ENCODE assay signal across 8 cellular contexts in the genomic region with DNA sequence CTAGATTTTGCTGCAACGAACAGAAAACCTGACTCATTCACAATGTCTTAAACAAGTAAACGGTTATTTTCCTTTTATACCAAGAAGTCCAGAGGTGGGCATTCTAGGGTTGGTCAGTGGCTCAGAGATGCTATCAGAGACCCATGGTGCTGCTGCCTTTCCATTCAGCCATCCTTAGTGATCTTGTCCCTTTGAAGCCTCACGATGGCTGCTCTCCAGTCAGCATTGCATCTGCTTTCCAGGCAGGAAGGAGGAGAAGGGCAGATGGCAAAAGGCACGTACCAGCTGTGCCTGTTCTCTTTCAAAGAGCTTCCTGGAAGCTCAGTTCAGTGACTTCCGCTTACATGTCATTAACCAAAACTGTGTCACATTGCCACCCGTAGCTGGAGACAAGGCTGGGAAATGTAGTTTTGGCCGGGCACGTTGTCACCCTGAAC. TPM values are rescaled to one million over a fixed set of nuclear protein-coding genes. Genes with fewer than 3 reads are reported as not detected.
A peak's percentile ranks its signal among the peaks of the same experiment; 100 is the strongest.
DNase-seq lines count a peak whose midpoint lies in the region; ATAC-seq lines count a peak whose summit lies in the region.

No MANE protein-coding gene starts in this region.

- H3K27ac Mint-ChIP-seq in effector memory CD8-positive, alpha-beta T cell = peak overlapping the region; percentile 82 to 94

- ATAC-seq in GM21381 (IDR thresholded peaks at IDR 0.05; ENCODE audit: unreplicated experiment) = peak; percentile 84
- ATAC-seq in effector memory CD8-positive, alpha-beta T cell (replicated peaks) = peak; percentile 90

- peaks cover 7 to 15% of the 10 kb centered on the region in 2 donors for H3K4me1 Mint-ChIP-seq in effector memory CD8-positive, alpha-beta T cell (ENCODE audit: low read depth in 2 of 2)

- peak overlapping the region; percentile 75 to 85 for H3K4me3 Mint-ChIP-seq in effector memory CD8-positive, alpha-beta T cell

- peaks cover 5% of the 10 kb centered on the region for H3K36me3 Mint-ChIP-seq in effector memory CD8-positive, alpha-beta T cell (ENCODE audit: insufficient read depth)

- no peaks in the 10 kb centered on the region for H3K9me3 Mint-ChIP-seq in effector memory CD8-positive, alpha-beta T cell

- DNase-seq in DMS53 treated with DMSO at 0.1 percent for 48 hours (lab: John Stamatoyannopoulos, UW; ENCODE audit: unreplicated experiment) (peak; percentile 8), KBM-7 (peak; percentile 80), renal cortical epithelial cell (ENCODE audit: low read depth) (peak; percentile 25), A172 (ENCODE audit: low spot score) (no peak), KG1 (lab: John Stamatoyannopoulos, UW) (no peak)
- DNase-seq in activated CD4-positive, CD25-positive, alpha-beta regulatory T cell treated with anti-CD3 and anti-CD28 coated beads, Interleukin-2, amount 50 U/mL, for 72 hours = peak; percentile 35
- DNase-seq in effector memory CD8-positive, alpha-beta T cell = peak; percentile 17 to 33 (median 20)

- in situ Hi-C loops in KBM-7 (cut with MboI; ENCODE audit: low pct_unique_long_range_greater_than_20kb, low sequenced_read_pairs) = no loop called here

- H3K27me3 Mint-ChIP-seq in effector memory CD8-positive, alpha-beta T cell = no peaks in the 10 kb centered on the region

RNA-seq across cellular contexts. Expression of gene WDFY2, which starts 30.1 kb away (rescaled TPM):
- 3.1 and 9.1 TPM in 2 replicates for total RNA-seq in renal cortical epithelial cell
- 1.5 and 2.5 TPM in 2 replicates for total RNA-seq in A172 (2014; rRNA removed; shearing (Covaris generic))

Comparison
In these comparisons a context has a peak if more than half of its experiments do, and no peak if none do; other contexts are left out.
1. DNase-seq: peak in DMS53 treated with DMSO at 0.1 percent for 48 hours (single experiment), KBM-7 (single experiment), activated CD4-positive, CD25-positive, alpha-beta regulatory T cell treated with anti-CD3 and anti-CD28 coated beads, Interleukin-2, amount 50 U/mL, for 72 hours (single experiment), effector memory CD8-positive, alpha-beta T cell (3 of 3) and renal cortical epithelial cell (single experiment); none in A172 (single experiment) and KG1 (single experiment).